ENCODE assay signal across 8 cellular contexts in the genomic region with DNA sequence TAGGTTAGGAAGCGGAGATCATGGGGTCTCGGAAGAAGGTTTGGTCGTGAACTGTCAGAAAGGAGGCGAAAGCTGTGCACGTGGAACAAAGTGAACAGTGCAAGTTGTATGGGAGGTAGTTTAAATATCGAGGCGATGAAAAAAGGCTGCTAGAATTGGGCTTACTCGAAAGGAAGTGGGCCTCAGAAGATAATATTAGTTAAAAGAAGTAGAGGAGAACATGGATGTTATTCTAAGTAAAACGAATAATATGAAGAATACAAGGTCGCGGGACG. TPM values are rescaled to one million over a fixed set of nuclear protein-coding genes. Genes with fewer than 3 reads are reported as not detected.
DNase-seq lines count a peak whose midpoint lies in the region; ATAC-seq and TF ChIP-seq lines count a peak whose summit lies in the region.

No MANE protein-coding gene starts in this region.

- DNase-seq in heart right ventricle (no peak), Right ventricle myocardium inferior (ENCODE audit: missing footprints) (no peak), activated T-helper 1 cell treated with Interleukin-2 at 50 U/mL for 16 hours (ENCODE audit: low read depth) (peak; percentile 0), immature natural killer cell (no peak), thoracic aorta (ENCODE audit: low spot score) (no peak), ACHN (no peak), NCI-H446 treated with DMSO at 0.1 percent for 48 hours (lab: John Stamatoyannopoulos, UW) (no peak)

- H3K4me3 ChIP-seq in heart right ventricle = peak overlapping the region; percentile 79 to 97 (median 90)
- H3K4me3 ChIP-seq in thoracic aorta = peak overlapping the region; percentile 92

- no peaks in the 10 kb centered on the region for H3K27me3 ChIP-seq in heart right ventricle
- H3K27me3 ChIP-seq in thoracic aorta (replicated peaks; ENCODE audit: insufficient read depth) = no peaks in the 10 kb centered on the region

- in situ Hi-C loops in ACHN (cut with HindIII; ENCODE audit: low pct_ligation_motif_present, low pct_unique_long_range_greater_than_20kb, low sequenced_read_pairs) = no loop called here

- no peak for ATAC-seq in heart right ventricle
- ATAC-seq in Right ventricle myocardium inferior = no peak
- no peak for ATAC-seq in thoracic aorta (ENCODE audit: insufficient number of reproducible peaks, low FRiP score, low read depth)
- ATAC-seq in HG02610 (IDR thresholded peaks at IDR 0.05; ENCODE audit: unreplicated experiment) = no peak

- H3K27ac Mint-ChIP-seq in immature natural killer cell = peak overlapping the region; percentile 92 to 100 (median 98)

- H3K4me1 Mint-ChIP-seq in immature natural killer cell = peaks cover 35 to 60% of the 10 kb centered on the region in 2 donors

- H3K27me3 Mint-ChIP-seq in immature natural killer cell (ENCODE audit: low read depth in 3 of 3) = peaks cover 8 to 13% (median 12%) of the 10 kb centered on the region in 3 donors

- peak overlapping the region; percentile 91 to 99 (median 96) for H3K4me3 Mint-ChIP-seq in immature natural killer cell

- H3K27ac ChIP-seq in heart right ventricle = peak overlapping the region in 9 of 10 donors; percentile 81 to 95 (median 89)
- H3K27ac ChIP-seq in thoracic aorta = peak overlapping the region in 1 of 2 donors; percentile 28

- H3K9me3 ChIP-seq in heart right ventricle (no peaks in the 10 kb centered on the region), thoracic aorta (no peaks in the 10 kb centered on the region)

- TF ChIP-seq CTCF in heart right ventricle (IDR thresholded peaks at IDR 0.05) (no peak), thoracic aorta (IDR thresholded peaks at IDR 0.05) (no peak)

- H3K36me3 Mint-ChIP-seq in immature natural killer cell = peaks cover 0 to 8% (median 5%) of the 10 kb centered on the region in 3 donors

- no peaks in the 10 kb centered on the region for H3K9me3 Mint-ChIP-seq in immature natural killer cell

- intact Hi-C loops in heart right ventricle (cut with DNase I) (no loop called here), Right ventricle myocardium inferior (cut with DNase I) (no loop called here)

- H3K4me1 ChIP-seq in heart right ventricle (peaks cover 0 to 58% (median 36%) of the 10 kb centered on the region in 9 donors), thoracic aorta (ENCODE audit: control insufficient read depth in 1 of 2, low read depth in 2 of 2) (peaks cover 11 to 28% of the 10 kb centered on the region in 2 donors)

- H3K36me3 ChIP-seq in heart right ventricle (peaks cover 0 to 19% (median 0%) of the 10 kb centered on the region in 9 donors), thoracic aorta (no peaks in the 10 kb centered on the region)

- WGBS in heart right ventricle, 2 donors = 1% methylated on average over 12 of the region's 12 CpGs

RNA-seq across cellular contexts. Expression of a gene that starts 0.6 kb away (rescaled TPM):
- total RNA-seq in heart right ventricle = 10 to 100 TPM in 8 of 10 donors, 1 to 10 TPM in 2; 9.1 to 16.8 (median 13.1) TPM
- 1 to 10 TPM; 1.5 to 3.4 TPM for polyA plus RNA-seq in heart right ventricle
- 11.7 TPM for total RNA-seq in Right ventricle myocardium inferior
- 10 to 100 TPM; 11.8 to 20.1 (median 17.0) TPM for polyA plus RNA-seq in immature natural killer cell
- 10 to 100 TPM in 1 of 2 donors, 1 to 10 TPM in 1; 4.5 to 22.8 TPM for total RNA-seq in thoracic aorta

RNA-seq across cellular contexts. Expression of a gene that starts 0.7 kb away (rescaled TPM):
- total RNA-seq in heart right ventricle (10 to 100 TPM; 10.4 to 24.2 (median 20.3) TPM), Right ventricle myocardium inferior (15.9 TPM), thoracic aorta (10 to 100 TPM; 22.7 to 38.2 TPM)
- polyA plus RNA-seq in heart right ventricle (1 to 10 TPM; 1.7 to 3.8 TPM), immature natural killer cell (10 to 100 TPM in 2 of 3 donors, 1 to 10 TPM in 1; 4.5 to 16.4 (median 10.6) TPM)
